In genomic region chr10:106935978-106936451, GRCh38 we compare ENCODE assay signal across 11 cellular contexts.
DNase-seq lines count a peak whose midpoint lies in the region; ATAC-seq, FAIRE-seq and TF ChIP-seq lines count a peak whose summit lies in the region.
"Had no signal": no experiment of that assay in that cellular context is flagged by ENCODE, and none has a peak within 500 bp of the region (broad histone marks: within the 10 kb centered on the region; RNA-seq: fewer than 3 reads in every experiment).

No MANE protein-coding gene starts in this region.

- H3K9ac ChIP-seq in kidney (ENCODE audit: low read length in 2 of 2), result no peak overlapping the region

- CTCF ChIA-PET in activated B cell treated with CpG ODN at 0.5 μM for 24 hours (lab: Charles Lee), result no interaction called here

- H3K27me3 Mint-ChIP-seq in activated B cell treated with CpG ODN at 0.5 μM for 24 hours, result no peaks in the 10 kb centered on the region

- H3K4me3 Mint-ChIP-seq in activated B cell treated with CpG ODN at 0.5 μM for 24 hours, result no peak overlapping the region

- DNase-seq in activated B cell treated with CpG ODN at 0.5 μM for 24 hours, result no peak
- no peak for DNase-seq in DMS153 treated with DMSO at 0.1 percent for 48 hours (lab: John Stamatoyannopoulos, UW; ENCODE audit: unreplicated experiment)
- DNase-seq in kidney, result no peak
- no peak for DNase-seq in ascending aorta (ENCODE audit: low spot score in 2 of 2)
- DNase-seq: Caco-2, right lobe of liver had no signal

- POLR2A ChIA-PET in activated B cell treated with CpG ODN at 0.5 μM for 24 hours (lab: Charles Lee), result no interaction called here

- H3K9me3 ChIP-seq in kidney (ENCODE audit: control insufficient read depth in 1 of 2, low read length in 2 of 2), result no peaks in the 10 kb centered on the region
- no peaks in the 10 kb centered on the region for H3K9me3 ChIP-seq in ascending aorta
- H3K9me3 ChIP-seq: Caco-2, right lobe of liver, suprapubic skin had no signal

- peaks cover 6% of the 10 kb centered on the region in 2 donors for H3K4me1 ChIP-seq in kidney (ENCODE audit: control insufficient read depth in 1 of 2, insufficient read depth in 1 of 2, low read depth in 1 of 2, low read length in 2 of 2)
- no peaks in the 10 kb centered on the region for H3K4me1 ChIP-seq in ascending aorta
- H3K4me1 ChIP-seq: Caco-2 had no signal

- no peaks in the 10 kb centered on the region for H3K9me3 Mint-ChIP-seq in activated B cell treated with CpG ODN at 0.5 μM for 24 hours

- peaks cover 24% of the 10 kb centered on the region for H3K4me1 Mint-ChIP-seq in activated B cell treated with CpG ODN at 0.5 μM for 24 hours

- no peaks in the 10 kb centered on the region for H3K27me3 ChIP-seq in ascending aorta
- H3K27me3 ChIP-seq: right lobe of liver, suprapubic skin had no signal

- H3K27ac ChIP-seq in kidney (ENCODE audit: low read depth in 2 of 2, low read length in 2 of 2) (no peak overlapping the region), ascending aorta (no peak overlapping the region)
- H3K27ac ChIP-seq: right lobe of liver, suprapubic skin had no signal

- FAIRE-seq in kidney (lab: Jason Lieb, UNC), result no peak

- H3K27ac Mint-ChIP-seq in activated B cell treated with CpG ODN at 0.5 μM for 24 hours, result no peak overlapping the region

- no peaks in the 10 kb centered on the region for H3K36me3 ChIP-seq in kidney (ENCODE audit: control insufficient read depth in 1 of 2, insufficient read depth in 2 of 2, low read length in 2 of 2)
- no peaks in the 10 kb centered on the region for H3K36me3 ChIP-seq in ascending aorta
- H3K36me3 ChIP-seq: right lobe of liver, suprapubic skin had no signal

- no peak overlapping the region for H3K4me3 ChIP-seq in kidney (ENCODE audit: low read length in 2 of 2)
- H3K4me3 ChIP-seq in ascending aorta, result no peak overlapping the region
- H3K4me3 ChIP-seq: right lobe of liver, suprapubic skin had no signal

- no peaks in the 10 kb centered on the region for H3K36me3 Mint-ChIP-seq in activated B cell treated with CpG ODN at 0.5 μM for 24 hours (ENCODE audit: low read depth)

- ATAC-seq in GM18499 (IDR thresholded peaks at IDR 0.05; ENCODE audit: insufficient read depth, unreplicated experiment), result peak; percentile 71
- peak; percentile 68 for ATAC-seq in GM21447 (IDR thresholded peaks at IDR 0.05; ENCODE audit: unreplicated experiment)
- ATAC-seq in HG03196 (IDR thresholded peaks at IDR 0.05; ENCODE audit: unreplicated experiment), result peak; percentile 68
- peak; percentile 61 for ATAC-seq in activated B cell treated with CpG ODN at 0.5 μM for 24 hours (ENCODE audit: low read depth)
- ATAC-seq in esophagus mucosa, result no peak

- intact Hi-C loops in activated B cell treated with CpG ODN at 0.5 μM for 24 hours (cut with micrococcal nuclease), result no loop called here
- intact Hi-C loops in kidney (cut with DNase I), result no loop called here
- intact Hi-C loops in ascending aorta (cut with DNase I), result no loop called here

- no peak for TF ChIP-seq CTCF in activated B cell treated with CpG ODN at 0.5 μM for 24 hours (IDR thresholded peaks at IDR 0.05)
- no peak for TF ChIP-seq CTCF in kidney (IDR thresholded peaks at IDR 0.05; ENCODE audit: borderline replicate concordance, extremely low read depth, insufficient read depth)
- no peak for TF ChIP-seq CTCF in ascending aorta (IDR thresholded peaks at IDR 0.05)
